10 cellular contexts compared by ENCODE assay signal in the genomic region with DNA sequence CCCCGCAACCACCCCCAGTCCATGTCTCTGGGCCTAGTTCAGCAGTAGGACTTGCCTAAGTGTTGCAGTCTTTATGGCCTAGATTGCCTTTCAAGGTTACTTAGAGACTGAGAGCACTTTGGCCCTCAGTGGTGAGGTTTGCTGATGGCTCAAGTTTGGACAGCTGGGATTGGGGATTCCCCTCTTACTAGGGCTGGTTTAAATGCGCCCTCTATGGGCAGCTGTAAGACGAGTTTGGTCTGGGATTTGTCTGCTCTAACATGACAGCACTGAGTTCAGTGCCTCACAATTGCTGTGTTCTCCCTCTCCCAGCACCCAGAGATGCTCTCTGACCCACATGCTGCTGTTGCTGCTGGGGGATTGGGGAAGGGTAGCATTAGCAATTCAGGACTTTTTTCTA. TPM values are rescaled to one million over a fixed set of nuclear protein-coding genes. Genes with fewer than 3 reads are reported as not detected.
DNase-seq lines count a peak whose midpoint lies in the region; ATAC-seq, FAIRE-seq and TF ChIP-seq lines count a peak whose summit lies in the region.
"Had no signal": no experiment of that assay in that cellular context is flagged by ENCODE, and none has a peak within 500 bp of the region (broad histone marks: within the 10 kb centered on the region; RNA-seq: fewer than 3 reads in every experiment).

No MANE protein-coding gene starts in this region.

- no peaks in the 10 kb centered on the region for H4K20me1 ChIP-seq in GM12878 (ENCODE audit: control insufficient read depth, insufficient read depth)

- DNase-seq in NCI-H2081 (lab: John Stamatoyannopoulos, UW): peak; percentile 43 to 52
- no peak for DNase-seq in NCI-H2081 treated with DMSO at 0.1 percent for 48 hours (lab: John Stamatoyannopoulos, UW)
- no peak for DNase-seq in GM12878 (ENCODE audit: low read depth, low spot score)
- DNase-seq in psoas muscle: no peak
- DNase-seq in CD14-positive monocyte (ENCODE audit: low spot score): no peak
- no peak for DNase-seq in NCI-H2227 treated with DMSO at 0.1 percent for 48 hours (lab: John Stamatoyannopoulos, UW)
- DNase-seq in middle frontal gyrus (ENCODE audit: extremely low spot score, low spot score): no peak
- DNase-seq: CD4-positive, alpha-beta T cell had no signal

- ATAC-seq in HG03354 (IDR thresholded peaks at IDR 0.05; ENCODE audit: poor library complexity, severe bottlenecking, unreplicated experiment): peak; percentile 68
- peak; percentile 84 for ATAC-seq in GM12878
- peak in 1 of 4 donors; percentile 30 for ATAC-seq in psoas muscle

- no peaks in the 10 kb centered on the region for H3K4me1 ChIP-seq in GM12878 (ENCODE audit: control insufficient read depth, insufficient read depth, low read length)
- H3K4me1 ChIP-seq in psoas muscle: no peaks in the 10 kb centered on the region
- H3K4me1 ChIP-seq: SJSA1 had no signal

- no peak overlapping the region for H3K27ac Mint-ChIP-seq in CD14-positive monocyte
- H3K27ac Mint-ChIP-seq: CD4-positive, alpha-beta T cell had no signal

- no peak overlapping the region for H3K9ac ChIP-seq in GM12878 (ENCODE audit: control insufficient read depth, insufficient read depth, low read length)

- H3K27me3 ChIP-seq in GM12878 (replicated peaks in 1 of 2; ENCODE audit: control insufficient read depth in 2 of 2, insufficient read depth in 2 of 2, low read length in 1 of 2) (no peaks in the 10 kb centered on the region), psoas muscle (ENCODE audit: insufficient read depth in 3 of 3, low read length in 2 of 3) (peaks cover 0 to 10% (median 0%) of the 10 kb centered on the region in 3 donors)
- H3K27me3 ChIP-seq: SJSA1 had no signal

- intact Hi-C loops in GM12878 (cut with micrococcal nuclease; ENCODE audit: unreplicated experiment) (loop anchor here (1.0 kb wide), 1 partner anchor 320 kb away; no protein-coding TSS in a partner anchor), psoas muscle (cut with DNase I) (no loop called here), CD14-positive monocyte (cut with micrococcal nuclease) (no loop called here)

- no peaks in the 10 kb centered on the region for H3K36me3 Mint-ChIP-seq in CD14-positive monocyte

- BruUV-seq in GM12878 (replicated peaks; lab: Mats Ljungman, UMichigan): no TSS peak

- H3K27me3 Mint-ChIP-seq in CD14-positive monocyte (ENCODE audit: low read depth in 3 of 3): no peaks in the 10 kb centered on the region
- H3K27me3 Mint-ChIP-seq: CD4-positive, alpha-beta T cell had no signal

- RAD21 ChIA-PET in GM12878 (lab: Charles Lee; ENCODE audit: unreplicated experiment): interaction anchor here (1.4 kb wide), 1 partner anchor 543 kb away, joined by 4 read pairs; no protein-coding TSS in a partner anchor

- H3K9me3 Mint-ChIP-seq in CD14-positive monocyte: no peaks in the 10 kb centered on the region
- H3K9me3 Mint-ChIP-seq: CD4-positive, alpha-beta T cell had no signal

- POLR2A ChIA-PET in GM12878 (lab: Charles Lee): no interaction called here

- TF ChIP-seq EP300 in GM12878 (IDR thresholded peaks at IDR 0.05; ENCODE audit: borderline replicate concordance in 1 of 2, control insufficient read depth in 1 of 2, low read depth in 2 of 2, low read length in 2 of 2): no peak

- no peak for TF ChIP-seq POLR2A in GM12878 (IDR thresholded peaks at IDR 0.05; ENCODE audit: low read depth, low read length)

- H3K79me2 ChIP-seq in GM12878 (ENCODE audit: control insufficient read depth, insufficient read depth, low read length): no peaks in the 10 kb centered on the region

- H3K4me3 ChIP-seq in GM12878 (no peak overlapping the region), psoas muscle (no peak overlapping the region)
- H3K4me3 ChIP-seq: SJSA1 had no signal

- no peaks in the 10 kb centered on the region for H3K4me1 Mint-ChIP-seq in CD14-positive monocyte

- CTCF ChIA-PET in GM12878 (lab: Yijun Ruan, JAX): interaction anchor here (1.2 to 2.0 kb wide), 5 partner anchors 22 to 558 kb away, joined by 3 to 11 read pairs (median 4); no protein-coding TSS in a partner anchor

- H3K36me3 ChIP-seq in GM12878 (ENCODE audit: control insufficient read depth in 2 of 2, insufficient read depth in 2 of 2, low read length in 1 of 2) (no peaks in the 10 kb centered on the region), psoas muscle (ENCODE audit: insufficient read depth in 1 of 2, low read depth in 1 of 2) (no peaks in the 10 kb centered on the region)
- H3K36me3 ChIP-seq: SJSA1 had no signal

- TF ChIP-seq RAD21 in GM12878 (IDR thresholded peaks at IDR 0.05; ENCODE audit: insufficient read depth, low read depth, low read length): peak; percentile 54

- H3K4me2 ChIP-seq in GM12878 (ENCODE audit: control insufficient read depth, insufficient read depth): no peak overlapping the region

- FAIRE-seq in GM12878 (lab: Jason Lieb, UNC): no peak

- H3K9me3 ChIP-seq in GM12878 (replicated peaks; ENCODE audit: control insufficient read depth, insufficient read depth, low read length): no peaks in the 10 kb centered on the region
- H3K9me3 ChIP-seq in psoas muscle: no peaks in the 10 kb centered on the region
- H3K9me3 ChIP-seq: SJSA1 had no signal

- no peak overlapping the region for H3K4me3 Mint-ChIP-seq in CD14-positive monocyte
- H3K4me3 Mint-ChIP-seq: CD4-positive, alpha-beta T cell had no signal

- in situ Hi-C loops in GM12878 (cut with MboI): no loop called here

- H2AFZ ChIP-seq in GM12878 (ENCODE audit: control insufficient read depth, low read depth, low read length): no peak overlapping the region

- WGBS in GM12878 (ENCODE audit: insufficient coverage, insufficient replicate concordance, low lambda C conversion rate, missing lambda C conversion rate): 49% methylated on average over 3 of the region's 3 CpGs
- 34 to 49% (median 47%) methylated on average over 3 of the region's 3 CpGs for WGBS in psoas muscle, 3 donors

- TF ChIP-seq CTCF in GM12878 (IDR thresholded peaks at IDR 0.05 in 2 of 3, conservative IDR thresholded peaks at IDR 0.05 in 1 of 3; ENCODE audit: control insufficient read depth in 2 of 3, extremely low read depth in 1 of 3, insufficient read depth in 1 of 3, low read depth in 3 of 3, low read length in 3 of 3): peak; percentile 34 to 48 (median 40); a peak in 5 of 6 replicates
- peak; percentile 28 for TF ChIP-seq CTCF in psoas muscle (IDR thresholded peaks at IDR 0.05)
- TF ChIP-seq CTCF in CD14-positive monocyte (IDR thresholded peaks at IDR 0.05): no peak

- SMC1A ChIA-PET in GM12878 (lab: Charles Lee; ENCODE audit: uncharacterized antibody, unreplicated experiment): interaction anchor here (0.9 to 1.3 kb wide), 2 partner anchors 190 to 319 kb away, joined by 3 to 6 read pairs; no protein-coding TSS in a partner anchor

- H3K27ac ChIP-seq in GM12878 (ENCODE audit: control insufficient read depth, insufficient read depth): no peak overlapping the region
- H3K27ac ChIP-seq in psoas muscle: no peak overlapping the region
- H3K27ac ChIP-seq: SJSA1 had no signal

TF ChIP-seq in GM12878, 131 proteins besides CTCF, POLR2A, EP300 and RAD21:
- TF ChIP-seq LARP7 (IDR thresholded peaks at IDR 0.05): no peak
- no peak for TF ChIP-seq MYB (IDR thresholded peaks at IDR 0.05; ENCODE audit: borderline replicate concordance, low read depth, low read length)
- TF ChIP-seq IRF4 (IDR thresholded peaks at IDR 0.05; ENCODE audit: low read depth, low read length): no peak
- TF ChIP-seq, protein P1, sequence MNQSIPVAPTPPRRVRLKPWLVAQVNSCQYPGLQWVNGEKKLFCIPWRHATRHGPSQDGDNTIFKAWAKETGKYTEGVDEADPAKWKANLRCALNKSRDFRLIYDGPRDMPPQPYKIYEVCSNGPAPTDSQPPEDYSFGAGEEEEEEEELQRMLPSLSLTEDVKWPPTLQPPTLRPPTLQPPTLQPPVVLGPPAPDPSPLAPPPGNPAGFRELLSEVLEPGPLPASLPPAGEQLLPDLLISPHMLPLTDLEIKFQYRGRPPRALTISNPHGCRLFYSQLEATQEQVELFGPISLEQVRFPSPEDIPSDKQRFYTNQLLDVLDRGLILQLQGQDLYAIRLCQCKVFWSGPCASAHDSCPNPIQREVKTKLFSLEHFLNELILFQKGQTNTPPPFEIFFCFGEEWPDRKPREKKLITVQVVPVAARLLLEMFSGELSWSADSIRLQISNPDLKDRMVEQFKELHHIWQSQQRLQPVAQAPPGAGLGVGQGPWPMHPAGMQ (IDR thresholded peaks at IDR 0.05; ENCODE audit: borderline replicate concordance): no peak
- TF ChIP-seq, protein P2, sequence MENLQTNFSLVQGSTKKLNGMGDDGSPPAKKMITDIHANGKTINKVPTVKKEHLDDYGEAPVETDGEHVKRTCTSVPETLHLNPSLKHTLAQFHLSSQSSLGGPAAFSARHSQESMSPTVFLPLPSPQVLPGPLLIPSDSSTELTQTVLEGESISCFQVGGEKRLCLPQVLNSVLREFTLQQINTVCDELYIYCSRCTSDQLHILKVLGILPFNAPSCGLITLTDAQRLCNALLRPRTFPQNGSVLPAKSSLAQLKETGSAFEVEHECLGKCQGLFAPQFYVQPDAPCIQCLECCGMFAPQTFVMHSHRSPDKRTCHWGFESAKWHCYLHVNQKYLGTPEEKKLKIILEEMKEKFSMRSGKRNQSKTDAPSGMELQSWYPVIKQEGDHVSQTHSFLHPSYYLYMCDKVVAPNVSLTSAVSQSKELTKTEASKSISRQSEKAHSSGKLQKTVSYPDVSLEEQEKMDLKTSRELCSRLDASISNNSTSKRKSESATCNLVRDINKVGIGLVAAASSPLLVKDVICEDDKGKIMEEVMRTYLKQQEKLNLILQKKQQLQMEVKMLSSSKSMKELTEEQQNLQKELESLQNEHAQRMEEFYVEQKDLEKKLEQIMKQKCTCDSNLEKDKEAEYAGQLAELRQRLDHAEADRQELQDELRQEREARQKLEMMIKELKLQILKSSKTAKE (IDR thresholded peaks at IDR 0.05; ENCODE audit: low read depth, poor library complexity, severe bottlenecking): no peak
TF ChIP-seq in GM12878: peak in this region for 0.

RNA-seq across cellular contexts. Expression of a gene that starts 23.1 kb away (rescaled TPM):
- not detected in 2 replicates for total RNA-seq in GM12878 (2013; cell fraction: nucleolus; rRNA removed)
- total RNA-seq in GM12878 (2014; rRNA removed) (not detected in 2 replicates), GM12878 (2014; rRNA removed; fragmentation: Illumina TruSeq; extraction: Trizol) (not detected in 2 replicates), GM12878 (2021) (not detected in 2 replicates), psoas muscle (not detected)
- polyA plus RNA-seq in GM12878 (2011; ENCODE audit: low read depth): not detected
- polyA plus RNA-seq in GM12878 (2011; rRNA removed) (not detected in 2 replicates), GM12878 (2014; fragmentation: Illumina TruSeq; extraction: Trizol) (0.03 TPM in 1 of 2 replicates, not detected in the other), GM12878 (2014; fragmentation: Nextera tagmentation; extraction: Ambion mirVana) (under 1 TPM in 1 of 2 experiments, not detected in 1; 0.19 TPM), GM12878 (2014; rRNA removed) (not detected in 2 replicates), GM12878 (2016; fragmentation: Nextera tagmentation; extraction: Ambion mirVana) (under 1 TPM; 0.03 to 0.11 TPM), psoas muscle (under 1 TPM; 0.01 to 0.15 (median 0.01) TPM), CD14-positive monocyte (not detected)
- polyA plus RNA-seq in GM12878 (2011; cell fraction: cytosol; rRNA removed): not detected in 2 replicates
- not detected in 2 replicates for polyA plus RNA-seq in GM12878 (2011; cell fraction: nucleus; rRNA removed)
- polyA plus RNA-seq in GM12878 (2012): not detected in 2 replicates
- polyA minus RNA-seq in GM12878 (2011; rRNA and poly(A)+ RNA removed): not detected in 2 replicates
- polyA minus RNA-seq in GM12878 (2011; cell fraction: cytosol; rRNA and poly(A)+ RNA removed): not detected in 2 replicates
- not detected in 2 replicates for polyA minus RNA-seq in GM12878 (2011; cell fraction: nucleus; rRNA and poly(A)+ RNA removed)
- total RNA-seq: CD4-positive, alpha-beta T cell; SJSA1 had no signal

Comparison
In these comparisons a context has a peak if more than half of its experiments do, and no peak if none do; other contexts are left out.
1. DNase-seq: peak in NCI-H2081 (2 of 2); none in NCI-H2081 treated with DMSO at 0.1 percent for 48 hours (single experiment), GM12878 (single experiment), psoas muscle (0 of 2), CD14-positive monocyte (single experiment), NCI-H2227 treated with DMSO at 0.1 percent for 48 hours (single experiment) and middle frontal gyrus (single experiment).